In the genomic region with DNA sequence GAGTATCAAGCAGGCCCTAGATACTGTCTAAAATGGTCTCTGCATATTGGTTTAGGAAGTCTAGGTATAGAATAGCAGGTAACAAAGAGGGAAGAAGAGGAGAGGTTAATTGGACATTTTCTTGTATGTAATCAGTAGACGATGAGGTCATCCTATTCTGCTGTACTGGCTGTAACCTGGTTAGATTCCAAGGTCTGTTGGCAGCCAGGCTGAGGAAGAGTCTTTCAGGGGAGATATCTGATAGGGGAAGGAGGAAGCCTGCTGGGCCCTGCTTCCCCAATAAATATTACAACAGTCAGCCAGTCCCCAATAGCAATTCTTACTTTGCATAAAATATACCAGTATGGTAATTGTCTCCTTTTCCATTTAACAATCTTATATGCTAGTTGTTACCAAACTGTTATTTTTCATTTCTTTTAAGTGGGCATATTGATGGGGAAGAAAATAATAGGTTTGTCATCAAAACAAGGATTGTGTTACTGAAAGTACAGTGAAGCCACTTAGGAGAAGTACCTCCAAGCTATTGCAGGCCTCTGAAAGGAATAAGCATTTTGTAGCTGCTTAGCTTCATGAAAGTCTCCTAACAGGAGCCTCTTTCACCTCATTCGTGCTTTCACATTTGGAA, we compare ENCODE assay signal across 9 cellular contexts.
DNase-seq lines count a peak whose midpoint lies in the region; ATAC-seq and TF ChIP-seq lines count a peak whose summit lies in the region.
"Had no signal": no experiment of that assay in that cellular context is flagged by ENCODE, and none has a peak within 500 bp of the region (broad histone marks: within the 10 kb centered on the region; RNA-seq: fewer than 3 reads in every experiment).

No MANE protein-coding gene starts in this region.

- H2BK120ac ChIP-seq in mesenchymal stem cell (ENCODE audit: low read depth, low read length) = no peak overlapping the region

- peaks cover 0 to 55% (median 5%) of the 10 kb centered on the region in 11 experiments; a peak in 7 of 22 replicates for H4K20me1 ChIP-seq in BLaER1 treated with 17β-estradiol and CSF1 and Interleukin-3, amounts not matched to agents 10 nM and 100 nM

- H2AFZ ChIP-seq in mesenchymal stem cell (ENCODE audit: low read depth, low read length) = no peak overlapping the region
- H2AFZ ChIP-seq: GM23338 had no signal

- no peak overlapping the region for H3K4me3 ChIP-seq in BLaER1 treated with 17β-estradiol and CSF1 and Interleukin-3, amounts not matched to agents 10 nM and 100 nM
- H3K4me3 ChIP-seq in mesenchymal stem cell (ENCODE audit: insufficient read depth in 1 of 2, low read depth in 1 of 2, low read length in 2 of 2) = no peak overlapping the region
- H3K4me3 ChIP-seq: GM23338 had no signal

- H3K27ac ChIP-seq in BLaER1 treated with 17β-estradiol and CSF1 and Interleukin-3, amounts not matched to agents 10 nM and 100 nM = no peak overlapping the region; a peak in 1 of 22 replicates
- H3K27ac ChIP-seq in mesenchymal stem cell (ENCODE audit: low read length, poor library complexity, severe bottlenecking) = no peak overlapping the region

- H3K9ac ChIP-seq in BLaER1 treated with 17β-estradiol and CSF1 and Interleukin-3, amounts not matched to agents 10 nM and 100 nM = no peak overlapping the region
- H3K9ac ChIP-seq in mesenchymal stem cell (ENCODE audit: low read length) = peak overlapping the region; percentile 10

- peaks cover 19% of the 10 kb centered on the region for H3K79me1 ChIP-seq in mesenchymal stem cell (replicated peaks; ENCODE audit: low read length, poor library complexity, severe bottlenecking)

- no peak for TF ChIP-seq CTCF in GM20000 (IDR thresholded peaks at IDR 0.05; ENCODE audit: extremely low read depth, missing control alignments)

- H3K4me2 ChIP-seq in BLaER1 treated with 17β-estradiol and CSF1 and Interleukin-3, amounts not matched to agents 10 nM and 100 nM = peak overlapping the region in 6 of 11 experiments; percentile 1 to 17 (median 8); a peak in 4 of 22 replicates
- no peak overlapping the region for H3K4me2 ChIP-seq in mesenchymal stem cell (ENCODE audit: low read length, poor library complexity, severe bottlenecking)
- H3K4me2 ChIP-seq: GM23338 had no signal

- no peak overlapping the region for H3K4ac ChIP-seq in mesenchymal stem cell (ENCODE audit: low read depth in 1 of 2, low read length in 2 of 2)

- TF ChIP-seq POLR2A in GM18505 (IDR thresholded peaks at IDR 0.05; ENCODE audit: borderline replicate concordance, extremely low read depth, insufficient read depth, insufficient read length) = no peak

- no peak overlapping the region for H4K91ac ChIP-seq in mesenchymal stem cell (ENCODE audit: low read length)

- no peak overlapping the region for H4K8ac ChIP-seq in mesenchymal stem cell (ENCODE audit: low read length)

- no peak overlapping the region for H2BK5ac ChIP-seq in mesenchymal stem cell (ENCODE audit: low read depth, low read length, poor library complexity, severe bottlenecking)

- H3K14ac ChIP-seq in mesenchymal stem cell (ENCODE audit: low read length in 2 of 2) = no peak overlapping the region

- H3K27me3 ChIP-seq in BLaER1 treated with 17β-estradiol and CSF1 and Interleukin-3, amounts not matched to agents 10 nM and 100 nM = no peaks in the 10 kb centered on the region
- H3K27me3 ChIP-seq in mesenchymal stem cell (ENCODE audit: control insufficient read depth in 1 of 2, insufficient read depth in 1 of 2, low read length in 2 of 2) = no peaks in the 10 kb centered on the region

- no peak overlapping the region for H2AK5ac ChIP-seq in mesenchymal stem cell (ENCODE audit: low read length, severe bottlenecking)

- H3K9me3 ChIP-seq in BLaER1 treated with 17β-estradiol and CSF1 and Interleukin-3, amounts not matched to agents 10 nM and 100 nM (replicated peaks in 1 of 11) = no peaks in the 10 kb centered on the region; a peak in 1 of 22 replicates
- H3K9me3 ChIP-seq in mesenchymal stem cell (ENCODE audit: control insufficient read depth, low read length) = no peaks in the 10 kb centered on the region

- whole genome bisulfite sequencing in mesenchymal stem cell = 95% methylated on average over 2 of the region's 2 CpGs

- H3K4me1 ChIP-seq in BLaER1 treated with 17β-estradiol and CSF1 and Interleukin-3, amounts not matched to agents 10 nM and 100 nM = peaks cover 14 to 45% (median 29%) of the 10 kb centered on the region in 10 experiments
- H3K4me1 ChIP-seq in mesenchymal stem cell (ENCODE audit: control insufficient read depth, insufficient read depth, low read depth, low read length) = peaks cover 2% of the 10 kb centered on the region

- no peak overlapping the region for H3K18ac ChIP-seq in mesenchymal stem cell (ENCODE audit: low read depth in 1 of 2, low read length in 2 of 2)

- ATAC-seq in GM19467 (IDR thresholded peaks at IDR 0.05; ENCODE audit: unreplicated experiment) (no peak), HG03175 (IDR thresholded peaks at IDR 0.05; ENCODE audit: unreplicated experiment) (no peak), GM18505 (IDR thresholded peaks at IDR 0.05; ENCODE audit: unreplicated experiment) (no peak)
- ATAC-seq: GM23338 had no signal

- H3K36me3 ChIP-seq in BLaER1 treated with 17β-estradiol and CSF1 and Interleukin-3, amounts not matched to agents 10 nM and 100 nM = peaks cover 72 to 98% (median 82%) of the 10 kb centered on the region in 11 experiments
- H3K36me3 ChIP-seq in mesenchymal stem cell (ENCODE audit: control insufficient read depth in 1 of 2, insufficient read depth in 2 of 2, low read depth in 1 of 2, low read length in 2 of 2) = peaks cover 0 to 59% of the 10 kb centered on the region in 2 experiments

- H2BK15ac ChIP-seq in mesenchymal stem cell (ENCODE audit: low read depth, poor library complexity, severe bottlenecking) = no peak overlapping the region

- peak; percentile 29 for DNase-seq in NCI-H2081 treated with DMSO at 0.1 percent for 48 hours (lab: John Stamatoyannopoulos, UW)
- peak; percentile 81 for DNase-seq in cerebellum (ENCODE audit: low spot score)
- no peak for DNase-seq in mesenchymal stem cell
- no peak for DNase-seq in GM20000 (ENCODE audit: low spot score)

- H2BK12ac ChIP-seq in mesenchymal stem cell (ENCODE audit: low read length in 2 of 2) = no peak overlapping the region

- H3K23ac ChIP-seq in mesenchymal stem cell (ENCODE audit: low read length in 2 of 2) = no peak overlapping the region

Comparison
In these comparisons a context has a peak if more than half of its experiments do, and no peak if none do; other contexts are left out.
1. DNase-seq: peak in NCI-H2081 treated with DMSO at 0.1 percent for 48 hours (single experiment) and cerebellum (single experiment); none in mesenchymal stem cell (single experiment) and GM20000 (single experiment).